2 cellular contexts compared by ENCODE assay signal in genomic region chr12:109446-109845, GRCh38.
TF ChIP-seq lines count a peak whose summit lies in the region.

No MANE protein-coding gene starts in this region.

TF ChIP-seq in HEK293, 187 proteins besides CTCF, POLR2A, EP300 and RAD21:
- TF ChIP-seq ZNF785 (tag by site-specific recombination; IDR thresholded peaks at IDR 0.05): no peak
- 0 out of 2 replicates have a peak, but pooled peaks have one; percentile 40 for TF ChIP-seq ZNF366 (tag by site-specific recombination; conservative IDR thresholded peaks at IDR 0.05)
- no peak for TF ChIP-seq FEZF1 (tag by site-specific recombination; IDR thresholded peaks at IDR 0.05)
- TF ChIP-seq HOXD13 (CRISPR knock-in tag; IDR thresholded peaks at IDR 0.05; ENCODE audit: borderline replicate concordance): no peak
TF ChIP-seq in HEK293: peak in this region for 1.

TF ChIP-seq in GM12878, 131 proteins besides CTCF, POLR2A, EP300 and RAD21:
- peak; percentile 42; the same call in 1 of the 2 replicates for TF ChIP-seq SPI1 (IDR thresholded peaks at IDR 0.05; ENCODE audit: borderline replicate concordance, insufficient read depth, low read depth, low read length)
- no peak for TF ChIP-seq ATF3 (IDR thresholded peaks at IDR 0.05; ENCODE audit: borderline replicate concordance, extremely low read depth, low read depth, low read length)
